In genomic region chr11:125451400-125452124, GRCh38 we compare ENCODE assay signal across 9 cellular contexts. TPM values are rescaled to one million over a fixed set of nuclear protein-coding genes. Genes with fewer than 3 reads are reported as not detected.
DNase-seq lines count a peak whose midpoint lies in the region; ATAC-seq, FAIRE-seq and TF ChIP-seq lines count a peak whose summit lies in the region.
"Had no signal": no experiment of that assay in that cellular context is flagged by ENCODE, and none has a peak within 500 bp of the region (broad histone marks: within the 10 kb centered on the region; RNA-seq: fewer than 3 reads in every experiment).

No MANE protein-coding gene starts in this region.

- ATAC-seq in HG03354 (IDR thresholded peaks at IDR 0.05; ENCODE audit: poor library complexity, severe bottlenecking, unreplicated experiment), result peak; percentile 79
- peak; percentile 77 for ATAC-seq in K562

- in situ Hi-C loops in K562 (cut with MboI), result no loop called here

- peak overlapping the region; percentile 57 for H2AFZ ChIP-seq in K562 (ENCODE audit: low read depth, low read length)

- H3K4me2 ChIP-seq in K562 (ENCODE audit: insufficient read depth, low read length), result no peak overlapping the region
- H3K4me2 ChIP-seq: A549 had no signal

- intact Hi-C loops in K562 (cut with micrococcal nuclease), result loop anchor here (5.0 kb wide), 1 partner anchor 101 kb away; no protein-coding TSS in a partner anchor

- H3K9me1 ChIP-seq in K562 (ENCODE audit: control insufficient read depth, insufficient read depth, low read length), result no peaks in the 10 kb centered on the region

- H3K36me3 ChIP-seq in K562 (ENCODE audit: control insufficient read depth, insufficient read depth, low read length) (no peaks in the 10 kb centered on the region), tibial nerve (peaks cover 0 to 17% (median 0%) of the 10 kb centered on the region in 3 donors)

- peaks cover 24 to 28% of the 10 kb centered on the region in 2 experiments for H3K4me1 ChIP-seq in K562 (replicated peaks in 1 of 2; ENCODE audit: control insufficient read depth in 2 of 2, insufficient read depth in 2 of 2, low read length in 2 of 2)
- H3K4me1 ChIP-seq in tibial nerve, result peaks cover 0 to 37% (median 6%) of the 10 kb centered on the region in 4 donors
- H3K4me1 ChIP-seq: A549 had no signal

- no peak overlapping the region for H3K27ac ChIP-seq in K562 (ENCODE audit: extremely low read depth, low read depth, low read length)
- peak overlapping the region; percentile 80 to 94 (median 85) for H3K27ac ChIP-seq in tibial nerve
- H3K27ac ChIP-seq: A549 had no signal

- no peak for TF ChIP-seq RAD21 in K562 (CRISPR knock-in tag; conservative IDR thresholded peaks at IDR 0.05 in 1 of 2, IDR thresholded peaks at IDR 0.05 in 1 of 2)

- BruUV-seq in K562 (replicated peaks; lab: Mats Ljungman, UMichigan), result no TSS peak

- TF ChIP-seq CTCF in K562 (IDR thresholded peaks at IDR 0.05 in 2 of 3, conservative IDR thresholded peaks at IDR 0.05 in 1 of 3; ENCODE audit: insufficient read depth in 2 of 3, low read depth in 1 of 3, low read length in 3 of 3) (no peak), tibial nerve (IDR thresholded peaks at IDR 0.05) (no peak)

- CTCF ChIA-PET in K562 (lab: Yijun Ruan, JAX; ENCODE audit: low intra/inter-chr PET ratio), result interaction anchor here (0.6 kb wide), 1 partner anchor 492 kb away, joined by 3 read pairs; no protein-coding TSS in a partner anchor

- no peaks in the 10 kb centered on the region for H4K20me1 ChIP-seq in K562 (replicated peaks; ENCODE audit: control insufficient read depth, insufficient read depth, low read length)

- no peaks in the 10 kb centered on the region for H3K79me2 ChIP-seq in K562 (ENCODE audit: control insufficient read depth, insufficient read depth, low read length)

- 31% methylated on average over 10 of the region's 10 CpGs for WGBS in K562 (ENCODE audit: insufficient coverage, low coverage, missing lambda C conversion rate)
- 22 to 24% methylated on average over 10 of the region's 10 CpGs for WGBS in tibial nerve, 2 donors

- TF ChIP-seq POLR2A in K562 (conservative IDR thresholded peaks at IDR 0.05) (no peak), tibial nerve (IDR thresholded peaks at IDR 0.05) (peak in 1 of 2 donors; percentile 40)

- H3K9ac ChIP-seq in K562 (ENCODE audit: insufficient read depth in 1 of 2, low read depth in 2 of 2, low read length in 2 of 2), result no peak overlapping the region; a peak in 1 of 4 replicates

- FAIRE-seq in K562 (lab: Jason Lieb, UNC), result no peak
- FAIRE-seq: A549 had no signal

- TF ChIP-seq EP300 in K562 (IDR thresholded peaks at IDR 0.05; ENCODE audit: low read length), result no peak
- peak in 1 of 2 donors; percentile 72 for TF ChIP-seq EP300 in tibial nerve (IDR thresholded peaks at IDR 0.05)

- DNase-seq in DMS79 treated with DMSO at 0.1 percent for 48 hours (lab: John Stamatoyannopoulos, UW) (peak; percentile 34), DMS79 (lab: John Stamatoyannopoulos, UW) (no peak), K562 (ENCODE audit: extremely low read depth in 1 of 4, low spot score in 3 of 4) (peak; percentile 46 to 63 (median 54)), left kidney (ENCODE audit: low read depth, low spot score) (peak; percentile 91), tibial nerve (ENCODE audit: low spot score in 2 of 2) (peak; percentile 30 to 52), activated gamma-delta T cell treated with Interleukin-2 at 50 U/mL for 16 hours (no peak)
- no peak for DNase-seq in effector CD8-positive, alpha-beta T cell (lab: John Stamatoyannopoulos, UW)

- H3K27me3 ChIP-seq in K562 (ENCODE audit: control insufficient read depth in 2 of 2, insufficient read depth in 2 of 2, low read length in 2 of 2), result no peaks in the 10 kb centered on the region
- no peaks in the 10 kb centered on the region for H3K27me3 ChIP-seq in tibial nerve

- POLR2A ChIA-PET in K562 (lab: Yijun Ruan, JAX), result interaction anchor here (0.6 to 1.2 kb wide), 2 partner anchors 18 to 349 kb away, joined by 3 to 5 read pairs; no protein-coding TSS in a partner anchor

- H3K4me3 ChIP-seq in K562 (no peak overlapping the region), tibial nerve (peak overlapping the region in 1 of 4 donors; percentile 23)
- H3K4me3 ChIP-seq: A549 had no signal

- H3K9me3 ChIP-seq in K562 (replicated peaks; ENCODE audit: control insufficient read depth, insufficient read depth, low read depth, low read length) (no peaks in the 10 kb centered on the region), tibial nerve (no peaks in the 10 kb centered on the region)
- H3K9me3 ChIP-seq: A549 had no signal

TF ChIP-seq in K562, 482 proteins besides CTCF, POLR2A, EP300 and RAD21:
- TF ChIP-seq RFX1 (IDR thresholded peaks at IDR 0.05) (peak; percentile 81), ZNF3 (CRISPR knock-in tag; IDR thresholded peaks at IDR 0.05) (no peak), PBX2 (CRISPR knock-in tag; IDR thresholded peaks at IDR 0.05; ENCODE audit: low read depth) (peak; percentile 62), PBX2 (tag; conservative IDR thresholded peaks at IDR 0.05; ENCODE audit: low read depth) (peak; percentile 81), CTBP1 (IDR thresholded peaks at IDR 0.05; ENCODE audit: borderline replicate concordance) (0 out of 2 replicates have a peak, but pooled peaks have one; percentile 6), ATF1 (CRISPR knock-in tag; IDR thresholded peaks at IDR 0.05) (no peak), ATF1 (tag; IDR thresholded peaks at IDR 0.05) (no peak), MEIS2 (IDR thresholded peaks at IDR 0.05; ENCODE audit: partially characterized antibody) (peak; percentile 41), L3MBTL2 (IDR thresholded peaks at IDR 0.05) (peak; percentile 37; the same call in 1 of the 2 replicates)
- TF ChIP-seq, protein P1, sequence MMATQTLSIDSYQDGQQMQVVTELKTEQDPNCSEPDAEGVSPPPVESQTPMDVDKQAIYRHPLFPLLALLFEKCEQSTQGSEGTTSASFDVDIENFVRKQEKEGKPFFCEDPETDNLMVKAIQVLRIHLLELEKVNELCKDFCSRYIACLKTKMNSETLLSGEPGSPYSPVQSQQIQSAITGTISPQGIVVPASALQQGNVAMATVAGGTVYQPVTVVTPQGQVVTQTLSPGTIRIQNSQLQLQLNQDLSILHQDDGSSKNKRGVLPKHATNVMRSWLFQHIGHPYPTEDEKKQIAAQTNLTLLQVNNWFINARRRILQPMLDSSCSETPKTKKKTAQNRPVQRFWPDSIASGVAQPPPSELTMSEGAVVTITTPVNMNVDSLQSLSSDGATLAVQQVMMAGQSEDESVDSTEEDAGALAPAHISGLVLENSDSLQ (IDR thresholded peaks at IDR 0.05), result peak; percentile 97

RNA-seq across cellular contexts. Expression of gene FEZ1, which starts 44.5 kb away (rescaled TPM):
- total RNA-seq in K562 (2011; cell fraction: chromatin; rRNA removed; ENCODE audit: low replicate concordance), result 4.1 and 5.5 TPM in 2 replicates
- total RNA-seq in K562 (2011; cell fraction: nucleolus; rRNA removed), result 1.3 and 1.6 TPM in 2 replicates
- 5.9 and 6.2 TPM in 2 replicates for total RNA-seq in K562 (2011; cell fraction: nucleoplasm; rRNA removed)
- total RNA-seq in K562 (2014; rRNA removed), result 6.7 and 10.0 TPM in 2 replicates
- total RNA-seq in K562 (2014; rRNA removed; fragmentation: Illumina TruSeq; extraction: Trizol), result 7.5 and 8.5 TPM in 2 replicates
- total RNA-seq in K562 (2015; rRNA removed; fragmentation: Illumina TruSeq; extraction: Trizol), result 8.1 and 8.8 TPM in 2 replicates
- 7.9 and 8.2 TPM in 2 replicates for total RNA-seq in K562 (2021)
- polyA plus RNA-seq in K562 (2011; rRNA removed), result 10.6 and 13.0 TPM in 2 replicates
- 7.9 and 11.9 TPM in 2 replicates for polyA plus RNA-seq in K562 (2011; cell fraction: cytosol; rRNA removed)
- polyA plus RNA-seq in K562 (2011; cell fraction: nucleus; rRNA removed), result 4.2 and 9.9 TPM in 2 replicates
- 11.3 and 11.6 TPM in 2 replicates for polyA plus RNA-seq in K562 (2012)
- 9.2 and 11.2 TPM in 2 replicates for polyA plus RNA-seq in K562 (2014; fragmentation: Illumina TruSeq; extraction: Trizol)
- polyA plus RNA-seq in K562 (2014; fragmentation: Nextera tagmentation; extraction: Ambion mirVana), result 1 to 10 TPM; 4.6 to 5.1 TPM
- 6.6 and 9.2 TPM in 2 replicates for polyA plus RNA-seq in K562 (2014; rRNA removed)
- polyA minus RNA-seq in K562 (2011; rRNA and poly(A)+ RNA removed), result 7.7 and 14.4 TPM in 2 replicates
- polyA minus RNA-seq in K562 (2011; cell fraction: cytosol; rRNA and poly(A)+ RNA removed), result 4.2 and 6.9 TPM in 2 replicates
- polyA minus RNA-seq in K562 (2011; cell fraction: nucleus; rRNA and poly(A)+ RNA removed), result 0.94 and 4.2 TPM in 2 replicates
- 100 to 1,000 TPM in 1 of 4 donors, 10 to 100 TPM in 3; 73.8 to 109 (median 90.2) TPM for total RNA-seq in tibial nerve

Comparison
In these comparisons a context has a peak if more than half of its experiments do, and no peak if none do; other contexts are left out.
1. DNase-seq: peak in DMS79 treated with DMSO at 0.1 percent for 48 hours (single experiment), K562 (4 of 4), left kidney (single experiment) and tibial nerve (2 of 2); none in DMS79 (single experiment), effector CD8-positive, alpha-beta T cell (single experiment) and activated gamma-delta T cell treated with Interleukin-2 at 50 U/mL for 16 hours (single experiment).
2. RNA of gene FEZ1, which starts 44.5 kb away (total RNA-seq): 73.8 to 109 TPM in tibial nerve; 1.3 to 10.0 TPM in K562; every median in the first group is over 4 times any median in the second.